Comparison of ENCODE assay signal across 1 cellular context in the genomic region with DNA sequence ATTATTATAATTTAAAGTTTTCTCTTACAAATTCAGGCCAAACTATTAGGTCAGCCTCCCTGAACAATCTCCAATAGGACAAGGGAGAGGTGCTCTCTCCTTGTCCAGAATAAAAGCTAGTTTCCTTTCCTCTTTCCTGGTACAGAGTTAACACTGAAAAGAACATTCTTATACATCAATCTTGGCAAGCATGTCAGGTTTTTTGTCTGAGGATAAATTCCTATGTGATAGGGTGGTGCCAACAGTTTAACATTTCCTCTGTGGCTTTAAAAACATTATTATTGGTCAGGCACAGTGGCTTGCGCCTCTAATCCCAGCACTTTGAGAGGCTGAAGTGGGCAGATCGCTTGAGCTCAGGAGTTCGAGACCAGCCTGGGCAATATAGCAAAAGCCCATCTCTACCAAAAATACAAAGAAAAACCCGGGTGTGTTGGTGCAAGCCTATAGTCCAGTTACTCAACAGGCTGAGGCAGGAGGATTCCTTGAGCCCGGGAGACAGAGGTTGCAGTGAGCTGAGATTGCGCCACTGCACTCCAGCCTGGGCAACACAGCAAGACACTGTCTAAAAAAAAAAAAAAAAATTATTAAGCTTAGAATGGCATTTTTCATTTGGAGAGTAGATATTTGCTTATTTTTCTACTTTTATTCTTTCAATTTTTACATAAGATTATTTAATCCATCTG.
TF ChIP-seq lines count a peak whose summit lies in the region.

No MANE protein-coding gene starts in this region.

TF ChIP-seq in HepG2, 621 proteins besides CTCF, POLR2A, EP300 and RAD21:
- TF ChIP-seq ZNF570 (CRISPR knock-in tag; IDR thresholded peaks at IDR 0.05; ENCODE audit: borderline replicate concordance), result no peak
- TF ChIP-seq ZNF121 (CRISPR knock-in tag; IDR thresholded peaks at IDR 0.05), result peak; percentile 38; the same call in 1 of the 2 replicates
